ENCODE assay signal across 9 cellular contexts in the genomic region with DNA sequence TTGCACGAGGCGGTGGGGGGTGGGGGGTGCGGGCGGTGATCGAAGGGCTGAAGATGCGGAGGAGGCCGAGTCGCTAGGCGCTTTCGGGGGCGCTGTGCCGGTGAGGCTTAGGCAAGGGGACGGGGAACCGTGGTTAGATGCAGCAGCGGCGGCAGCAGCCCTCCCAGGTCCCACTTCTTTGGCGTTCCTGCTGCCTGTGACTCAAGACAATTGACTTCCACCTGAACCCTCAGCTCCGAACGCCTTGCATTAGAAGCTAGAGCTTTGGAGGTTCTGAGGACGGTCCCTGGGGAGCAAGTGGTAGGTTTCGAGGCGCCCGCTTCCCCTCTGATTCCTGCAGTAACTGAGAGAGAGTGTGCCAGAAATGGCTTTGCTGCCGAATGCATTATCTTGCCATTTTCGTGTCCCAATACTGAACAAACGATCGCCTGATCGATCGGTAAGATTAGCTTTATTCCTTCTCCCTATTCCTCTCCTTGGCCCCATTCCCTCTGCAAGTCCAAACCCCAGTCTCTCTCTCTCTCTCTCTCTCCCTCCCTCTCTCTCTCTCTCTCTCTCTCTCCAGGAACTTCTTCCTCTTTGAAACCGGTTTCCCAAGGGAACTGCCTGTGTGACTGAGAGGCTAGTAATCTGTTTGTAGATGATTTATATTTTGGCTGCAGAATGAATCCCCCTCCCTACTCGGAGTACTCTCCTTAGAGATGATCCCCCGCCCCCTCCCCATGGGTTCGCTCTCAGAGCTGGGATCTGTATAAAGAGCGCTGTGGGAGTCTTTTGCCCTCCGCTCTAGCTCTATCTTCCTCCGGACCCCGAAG. TPM values are rescaled to one million over a fixed set of nuclear protein-coding genes. Genes with fewer than 3 reads are reported as not detected.
A peak's percentile ranks its signal among the peaks of the same experiment; 100 is the strongest.
DNase-seq lines count a peak whose midpoint lies in the region; ATAC-seq, FAIRE-seq and TF ChIP-seq lines count a peak whose summit lies in the region.
"Had no signal": no experiment of that assay in that cellular context is flagged by ENCODE, and none has a peak within 500 bp of the region (broad histone marks: within the 10 kb centered on the region; RNA-seq: fewer than 3 reads in every experiment).

No MANE protein-coding gene starts in this region.

- CTCF ChIA-PET in RWPE1 (lab: Yijun Ruan, JAX) = interaction anchor here (0.7 kb wide), 1 partner anchor 149 kb away, joined by 4 read pairs; no protein-coding TSS in a partner anchor

- no peak overlapping the region for H3K27ac ChIP-seq in RWPE1

- peak overlapping the region; percentile 61 for H3K4me3 ChIP-seq in fibroblast of the aortic adventitia (ENCODE audit: low read depth, low read length)

- DNase-seq in D341Med (ENCODE audit: low spot score) = peak; percentile 65
- peak; percentile 23 for DNase-seq in RWPE1 (ENCODE audit: low spot score)
- peak; percentile 35 for DNase-seq in fibroblast of the aortic adventitia (ENCODE audit: low read depth)
- no peak for DNase-seq in omental fat pad (ENCODE audit: low spot score)
- no peak for DNase-seq in NCI-H128 (lab: John Stamatoyannopoulos, UW; ENCODE audit: unreplicated experiment)
- DNase-seq in frontal cortex (ENCODE audit: low spot score in 2 of 2) = no peak
- no peak for DNase-seq in activated CD8-positive, alpha-beta memory T cell treated with anti-CD3 and anti-CD28 coated beads, Interleukin-2, amount 50 U/mL, for 4 hours

- POLR2A ChIA-PET in RWPE1 (lab: Yijun Ruan, JAX; ENCODE audit: low non-redundant PET) = no interaction called here

- peak; percentile 70 for ATAC-seq in HG03342 (IDR thresholded peaks at IDR 0.05; ENCODE audit: unreplicated experiment)
- peak; percentile 60 for ATAC-seq in omental fat pad (ENCODE audit: low FRiP score)

- TF ChIP-seq CTCF in RWPE1 (conservative IDR thresholded peaks at IDR 0.05; ENCODE audit: low read depth) = no peak
- no peak for TF ChIP-seq CTCF in fibroblast of the aortic adventitia (IDR thresholded peaks at IDR 0.05; ENCODE audit: insufficient read depth, low read length)
- no peak for TF ChIP-seq CTCF in omental fat pad (IDR thresholded peaks at IDR 0.05)

- no peak for FAIRE-seq in frontal cortex (lab: Jason Lieb, UNC)

RNA-seq across cellular contexts. Expression of gene BRINP3, which starts 0.7 kb away (rescaled TPM):
- total RNA-seq in fibroblast of the aortic adventitia (ENCODE audit: low replicate concordance) (2.3 and 3.4 TPM in 2 replicates), omental fat pad (under 1 TPM in 1 of 4 donors, not detected in 3; 0.19 TPM), frontal cortex (51.8 TPM)
- total RNA-seq: dermis microvascular lymphatic vessel endothelial cell had no signal

Comparison
In these comparisons a context has a peak if more than half of its experiments do, and no peak if none do; other contexts are left out.
1. DNase-seq: peak in D341Med (single experiment), RWPE1 (single experiment) and fibroblast of the aortic adventitia (single experiment); none in omental fat pad (single experiment), NCI-H128 (single experiment), frontal cortex (0 of 2) and activated CD8-positive, alpha-beta memory T cell treated with anti-CD3 and anti-CD28 coated beads, Interleukin-2, amount 50 U/mL, for 4 hours (single experiment).
2. RNA of gene BRINP3, which starts 0.7 kb away (total RNA-seq): 51.8 TPM in frontal cortex (single experiment); 2.3 to 3.4 TPM in fibroblast of the aortic adventitia and 0.19 TPM in omental fat pad; every median in the first group is over 10 times any median in the second.